8 cellular contexts compared by ENCODE assay signal in genomic region chr4:7084564-7084961, GRCh38. TPM values are rescaled to one million over a fixed set of nuclear protein-coding genes. Genes with fewer than 3 reads are reported as not detected.
DNase-seq lines count a peak whose midpoint lies in the region; ATAC-seq, FAIRE-seq and TF ChIP-seq lines count a peak whose summit lies in the region.
"Not testable (repeated sequence)": the region's sequence is repeated elsewhere in the genome, so short reads cannot be mapped to it uniquely, and the experiment has no call there.

No MANE protein-coding gene starts in this region.

- not testable (repeated sequence) for H3K4me1 ChIP-seq in A549; MM.1S (ENCODE audit: low read length); H1 (replicated peaks in 1 of 4; ENCODE audit: control insufficient read depth in 3 of 4, insufficient read depth in 4 of 4, low read length in 3 of 4); muscle layer of duodenum (ENCODE audit: control insufficient read depth in 1 of 2, insufficient read depth in 2 of 2, low read length in 2 of 2); suprapubic skin

- H3K23me2 ChIP-seq in H1 (ENCODE audit: low read depth, low read length) = not testable (repeated sequence)

- H2BK12ac ChIP-seq in H1 (ENCODE audit: low read depth, low read length) = not testable (repeated sequence)

- H3K27me3 ChIP-seq in MM.1S (replicated peaks; ENCODE audit: insufficient read depth, low read length) = peaks cover 19% of the 10 kb centered on the region
- peaks cover 9 to 39% (median 26%) of the 10 kb centered on the region in 4 experiments for H3K27me3 ChIP-seq in H1 (replicated peaks in 1 of 4; ENCODE audit: control insufficient read depth in 3 of 4, extremely low read depth in 1 of 4, insufficient read depth in 3 of 4, low read length in 3 of 4)
- not testable (repeated sequence) for H3K27me3 ChIP-seq in muscle layer of duodenum (ENCODE audit: low read depth, low read length)
- H3K27me3 ChIP-seq in suprapubic skin = peaks cover 15% of the 10 kb centered on the region

- not testable (repeated sequence) for H4K5ac ChIP-seq in H1 (ENCODE audit: insufficient read length, low read depth, low read length)

- not testable (repeated sequence) for H2AK5ac ChIP-seq in H1 (ENCODE audit: low read depth, low read length)

- H2BK5ac ChIP-seq in H1 (ENCODE audit: low read depth, low read length) = not testable (repeated sequence)

- H3K4me3 Mint-ChIP-seq in T-helper 1 cell treated with Interleukin-12 subunit alpha and Interleukin-12 subunit beta and Interleukin-4 antibody, amounts not matched to agents 30 μg/mL and 1 μg/mL, for 36 hours = peak overlapping the region; percentile 8
- peak overlapping the region; percentile 45 for H3K4me3 Mint-ChIP-seq in activated naive CD4-positive, alpha-beta T cell treated with anti-CD3 and anti-CD28 coated beads, Interleukin-2, amount 10 ng/mL, durations not matched to agents 7 days and 5 days

- peak overlapping the region; percentile 59 to 67 for H3K27ac ChIP-seq in A549
- H3K27ac ChIP-seq in MM.1S (ENCODE audit: low read length); H1 (ENCODE audit: low read depth, low read length); muscle layer of duodenum (ENCODE audit: low read length); suprapubic skin: not testable (repeated sequence)

- not testable (repeated sequence) for H4K91ac ChIP-seq in H1 (replicated peaks; ENCODE audit: insufficient read length, low read length)

- not testable (repeated sequence) for H3K36me3 ChIP-seq in MM.1S (replicated peaks; ENCODE audit: insufficient read depth, low read length); H1 (ENCODE audit: control insufficient read depth in 2 of 4, insufficient read depth in 4 of 4, low read length in 3 of 4); muscle layer of duodenum (ENCODE audit: control insufficient read depth in 1 of 2, insufficient read depth in 2 of 2, low read length in 2 of 2); suprapubic skin

- 21% methylated on average over 9 of the region's 9 CpGs for WGBS in A549 (ENCODE audit: missing lambda C conversion rate)
- 67% methylated on average over 9 of the region's 9 CpGs; no CpG with 5 or more reads in 1 of the 2 experiments for WGBS in H1 (ENCODE audit: extremely low coverage in 1 of 2, insufficient coverage in 1 of 2, insufficient read length in 1 of 2, insufficient replicate concordance in 2 of 2, low coverage in 1 of 2, low lambda C conversion rate in 2 of 2, missing lambda C conversion rate in 1 of 2), 2 experiments
- 51% methylated on average over 9 of the region's 9 CpGs for WGBS in suprapubic skin

- intact Hi-C loops in left ventricle myocardium superior (cut with micrococcal nuclease) = not testable (repeated sequence)

- not testable (repeated sequence) for TF ChIP-seq CTCF in A549 (IDR thresholded peaks at IDR 0.05); MM.1S (IDR thresholded peaks at IDR 0.05; ENCODE audit: low read length); H1 (IDR thresholded peaks at IDR 0.05; ENCODE audit: control extremely low read depth in 1 of 3, insufficient read depth in 1 of 3, low read depth in 1 of 3, low read length in 3 of 3); suprapubic skin (IDR thresholded peaks at IDR 0.05)

- peaks cover 70% of the 10 kb centered on the region for H3K27me3 Mint-ChIP-seq in T-helper 1 cell treated with Interleukin-12 subunit alpha and Interleukin-12 subunit beta and Interleukin-4 antibody, amounts not matched to agents 30 μg/mL and 1 μg/mL, for 36 hours (ENCODE audit: low read depth)
- H3K27me3 Mint-ChIP-seq in activated naive CD4-positive, alpha-beta T cell treated with anti-CD3 and anti-CD28 coated beads, Interleukin-2, amount 10 ng/mL, durations not matched to agents 7 days and 5 days = peaks cover 67% of the 10 kb centered on the region

- H3K14ac ChIP-seq in H1 (ENCODE audit: insufficient read length) = not testable (repeated sequence)

- H3K9me3 ChIP-seq in A549; MM.1S (replicated peaks; ENCODE audit: insufficient read depth, low read length); H1 (ENCODE audit: insufficient read depth in 2 of 2, low read depth in 1 of 2, low read length in 1 of 2); muscle layer of duodenum (ENCODE audit: control insufficient read depth in 1 of 2, low read length in 2 of 2); suprapubic skin: not testable (repeated sequence)

- H3K56ac ChIP-seq in H1 (replicated peaks; ENCODE audit: insufficient read length, low read depth, low read length) = not testable (repeated sequence)

- not testable (repeated sequence) for TF ChIP-seq POLR2A in A549 (IDR thresholded peaks at IDR 0.05; ENCODE audit: low read length); H1 (IDR thresholded peaks at IDR 0.05; ENCODE audit: control extremely low read depth in 1 of 2, low read depth in 2 of 2, low read length in 2 of 2); suprapubic skin (IDR thresholded peaks at IDR 0.05)

- not testable (repeated sequence) for H3K9me3 Mint-ChIP-seq in T-helper 1 cell treated with Interleukin-12 subunit alpha and Interleukin-12 subunit beta and Interleukin-4 antibody, amounts not matched to agents 30 μg/mL and 1 μg/mL, for 36 hours; activated naive CD4-positive, alpha-beta T cell treated with anti-CD3 and anti-CD28 coated beads, Interleukin-2, amount 10 ng/mL, durations not matched to agents 7 days and 5 days

- not testable (repeated sequence) for TF ChIP-seq EP300 in A549 (IDR thresholded peaks at IDR 0.05); H1 (IDR thresholded peaks at IDR 0.05; ENCODE audit: borderline replicate concordance in 1 of 2, low read depth in 2 of 2, low read length in 2 of 2); suprapubic skin (IDR thresholded peaks at IDR 0.05)

- H2BK15ac ChIP-seq in H1 (ENCODE audit: low read length) = not testable (repeated sequence)

- H3K79me1 ChIP-seq in H1 (ENCODE audit: low read depth, low read length) = not testable (repeated sequence)

- not testable (repeated sequence) for TF ChIP-seq RAD21 in A549 (conservative IDR thresholded peaks at IDR 0.05 in 1 of 2, IDR thresholded peaks at IDR 0.05 in 1 of 2); H1 (IDR thresholded peaks at IDR 0.05 in 1 of 2, conservative IDR thresholded peaks at IDR 0.05 in 1 of 2; ENCODE audit: low read depth in 2 of 2, low read length in 2 of 2)

- CTCF ChIA-PET in A549 (lab: Yijun Ruan, JAX) = interaction anchor here (0.6 to 9.9 kb wide), 4 partner anchors 15 to 945 kb away, joined by 3 to 69 read pairs (median 29); partner anchors contain the start of gene GRPEL1
- CTCF ChIA-PET in activated naive CD4-positive, alpha-beta T cell treated with anti-CD3 and anti-CD28 coated beads, Interleukin-2, amount 10 ng/mL, durations not matched to agents 7 days and 5 days (lab: Charles Lee) = interaction anchor here (1.1 to 2.2 kb wide), 3 partner anchors 11 to 17 kb away, joined by 4 to 10 read pairs (median 6); no protein-coding TSS in a partner anchor
- CTCF ChIA-PET in H1 (lab: Charles Lee; ENCODE audit: partially characterized antibody) = interaction anchor here (0.9 to 10.4 kb wide), 6 partner anchors 12 to 363 kb away, joined by 3 to 90 read pairs (median 10); partner anchors contain the start of gene GRPEL1

- ATAC-seq in A549 (peak in 1 of 2 experiments; percentile 42; a peak in 1 of 6 replicates), left ventricle myocardium superior (peak; percentile 49)

- H3K79me2 ChIP-seq in MM.1S (ENCODE audit: low read length); H1 (ENCODE audit: control insufficient read depth in 1 of 2, insufficient read depth in 2 of 2, low read length in 2 of 2): not testable (repeated sequence)

- not testable (repeated sequence) for H2BK120ac ChIP-seq in H1 (replicated peaks; ENCODE audit: low read depth, low read length)

- H3K27ac Mint-ChIP-seq in T-helper 1 cell treated with Interleukin-12 subunit alpha and Interleukin-12 subunit beta and Interleukin-4 antibody, amounts not matched to agents 30 μg/mL and 1 μg/mL, for 36 hours; activated naive CD4-positive, alpha-beta T cell treated with anti-CD3 and anti-CD28 coated beads, Interleukin-2, amount 10 ng/mL, durations not matched to agents 7 days and 5 days: not testable (repeated sequence)

- H3K18ac ChIP-seq in H1 (ENCODE audit: extremely low read depth, low read length) = not testable (repeated sequence)

- DNase-seq in A549 (ENCODE audit: low read depth in 1 of 2, low spot score in 1 of 2); MM.1S; activated naive CD4-positive, alpha-beta T cell treated with anti-CD3 and anti-CD28 coated beads, Interleukin-2, amount 10 ng/mL, durations not matched to agents 7 days and 5 days; H1 (ENCODE audit: low read depth in 1 of 2, low spot score in 2 of 2); left ventricle myocardium superior; suprapubic skin (ENCODE audit: low spot score in 2 of 2): not testable (repeated sequence)

- H3K4me1 Mint-ChIP-seq in T-helper 1 cell treated with Interleukin-12 subunit alpha and Interleukin-12 subunit beta and Interleukin-4 antibody, amounts not matched to agents 30 μg/mL and 1 μg/mL, for 36 hours (ENCODE audit: low read depth); activated naive CD4-positive, alpha-beta T cell treated with anti-CD3 and anti-CD28 coated beads, Interleukin-2, amount 10 ng/mL, durations not matched to agents 7 days and 5 days: not testable (repeated sequence)

- H2BK20ac ChIP-seq in H1 (ENCODE audit: low read length) = not testable (repeated sequence)

- not testable (repeated sequence) for H3K23ac ChIP-seq in H1 (ENCODE audit: insufficient read length)

- H3K4me3 ChIP-seq in A549 (peak overlapping the region; percentile 38; the same call in 2 of the 3 replicates), MM.1S (ENCODE audit: low read length) (peak overlapping the region; percentile 24; the same call in 1 of the 2 replicates), muscle layer of duodenum (ENCODE audit: low read depth in 1 of 2, low read length in 2 of 2) (peak overlapping the region; percentile 0 to 37), suprapubic skin (peak overlapping the region; percentile 13)
- not testable (repeated sequence) for H3K4me3 ChIP-seq in H1 (ENCODE audit: extremely low read depth in 1 of 4, insufficient read depth in 2 of 4, low read depth in 3 of 4, low read length in 4 of 4)

- not testable (repeated sequence) for H3F3A ChIP-seq in MM.1S (ENCODE audit: insufficient read depth, low read length)

- H3K4me2 ChIP-seq in A549 (peak overlapping the region; percentile 90), MM.1S (ENCODE audit: low read depth, low read length) (peak overlapping the region; percentile 61)
- not testable (repeated sequence) for H3K4me2 ChIP-seq in H1 (ENCODE audit: insufficient read depth in 1 of 2, low read depth in 2 of 2, low read length in 2 of 2)

- not testable (repeated sequence) for H3K4ac ChIP-seq in H1 (replicated peaks; ENCODE audit: insufficient read length, low read depth, low read length)

- not testable (repeated sequence) for H3K9me2 ChIP-seq in MM.1S (replicated peaks; ENCODE audit: insufficient read depth, low read length)

- not testable (repeated sequence) for H4K8ac ChIP-seq in H1 (ENCODE audit: extremely low read depth, insufficient read depth, low read length)

- H3K36me3 Mint-ChIP-seq in T-helper 1 cell treated with Interleukin-12 subunit alpha and Interleukin-12 subunit beta and Interleukin-4 antibody, amounts not matched to agents 30 μg/mL and 1 μg/mL, for 36 hours (ENCODE audit: low read depth); activated naive CD4-positive, alpha-beta T cell treated with anti-CD3 and anti-CD28 coated beads, Interleukin-2, amount 10 ng/mL, durations not matched to agents 7 days and 5 days: not testable (repeated sequence)

- not testable (repeated sequence) for H4K20me1 ChIP-seq in MM.1S (ENCODE audit: insufficient read depth, low read length); H1 (replicated peaks in 1 of 2; ENCODE audit: control insufficient read depth in 1 of 2, insufficient read depth in 2 of 2, low read length in 2 of 2)

- POLR2A ChIA-PET in A549 (lab: Yijun Ruan, JAX); H1 (lab: Charles Lee; ENCODE audit: partially characterized antibody): not testable (repeated sequence)

- H3K9ac ChIP-seq in MM.1S (ENCODE audit: low read length); H1 (replicated peaks in 1 of 4; ENCODE audit: extremely low read depth in 1 of 4, low read depth in 3 of 4, low read length in 3 of 4): not testable (repeated sequence)

- peak overlapping the region; percentile 54; the same call in 1 of the 2 replicates for H2AFZ ChIP-seq in MM.1S (ENCODE audit: low read length)
- H2AFZ ChIP-seq in H1 (ENCODE audit: low read length) = not testable (repeated sequence)

- not testable (repeated sequence) for FAIRE-seq in A549 (lab: Jason Lieb, UNC); H1 (lab: Jason Lieb, UNC)

RNA-seq across cellular contexts. Expression of gene GRPEL1, which starts 16.7 kb away (rescaled TPM):
- polyA plus RNA-seq in A549 (2011; rRNA removed) = 50.9 and 72.0 TPM in 2 replicates
- 32.5 and 40.2 TPM in 2 replicates for polyA plus RNA-seq in A549 (2012; cell fraction: cytosol; rRNA removed)
- 14.1 and 17.2 TPM in 2 replicates for polyA plus RNA-seq in A549 (2012; cell fraction: nucleus; rRNA removed)
- 45.5 to 57.6 TPM (median 46.2 TPM) in 3 replicates for polyA plus RNA-seq in A549 (2017; fragmentation: RNase III; extraction: RNeasy Plus Mini Kit Qiagen cat#74134 plus additional on column Dnase treatment)
- polyA minus RNA-seq in A549 (2011; rRNA and poly(A)+ RNA removed) = 21.4 and 24.1 TPM in 2 replicates
- 39.9 and 43.0 TPM in 2 replicates for total RNA-seq in H1 (2021; fragmentation: NEBNext Ultra II Directional; extraction: Animal tissue kit (Norgen Biotek cat#: 25700))
- polyA plus RNA-seq in H1 (2011; rRNA removed) = 10.5 and 13.5 TPM in 2 replicates
- polyA plus RNA-seq in H1 (2011; cell fraction: cytosol; rRNA removed) = 20.7 TPM
- 6.1 TPM for polyA plus RNA-seq in H1 (2011; cell fraction: nucleus; rRNA removed)
- 34.0 to 43.0 TPM (median 35.5 TPM) in 4 replicates for polyA plus RNA-seq in H1 (2012, experiment 1 of 2)
- 12.5 TPM for polyA plus RNA-seq in H1 (2012, experiment 2 of 2)
- polyA plus RNA-seq in H1 (2013, experiment 1 of 2) = 18.9 TPM
- 19.9 TPM for polyA plus RNA-seq in H1 (2013, experiment 2 of 2)
- polyA minus RNA-seq in H1 (2011; rRNA and poly(A)+ RNA removed) = 12.4 TPM in 2 replicates
- polyA minus RNA-seq in H1 (2011; cell fraction: cytosol; rRNA and poly(A)+ RNA removed) = 7.8 TPM
- 11.3 TPM for polyA minus RNA-seq in H1 (2011; cell fraction: nucleus; rRNA and poly(A)+ RNA removed)
- total RNA-seq in left ventricle myocardium superior = 62.7 TPM
- 10 to 100 TPM; 18.2 to 32.4 (median 25.3) TPM for total RNA-seq in suprapubic skin

RNA-seq across cellular contexts. Expression of gene TADA2B, which starts 41.4 kb away (rescaled TPM):
- polyA plus RNA-seq in A549 (2011; rRNA removed) = 6.0 and 6.7 TPM in 2 replicates
- polyA plus RNA-seq in A549 (2012; cell fraction: cytosol; rRNA removed) = 6.1 and 7.6 TPM in 2 replicates
- 8.1 and 10.8 TPM in 2 replicates for polyA plus RNA-seq in A549 (2012; cell fraction: nucleus; rRNA removed)
- polyA plus RNA-seq in A549 (2017; fragmentation: RNase III; extraction: RNeasy Plus Mini Kit Qiagen cat#74134 plus additional on column Dnase treatment) = 10.1 to 11.3 TPM (median 10.8 TPM) in 3 replicates
- polyA minus RNA-seq in A549 (2011; rRNA and poly(A)+ RNA removed) = 5.1 and 6.1 TPM in 2 replicates
- 12.1 and 12.3 TPM in 2 replicates for total RNA-seq in H1 (2021; fragmentation: NEBNext Ultra II Directional; extraction: Animal tissue kit (Norgen Biotek cat#: 25700))
- 5.7 and 6.5 TPM in 2 replicates for polyA plus RNA-seq in H1 (2011; rRNA removed)
- polyA plus RNA-seq in H1 (2011; cell fraction: cytosol; rRNA removed) = 5.1 TPM
- polyA plus RNA-seq in H1 (2011; cell fraction: nucleus; rRNA removed) = 8.2 TPM
- polyA plus RNA-seq in H1 (2012, experiment 1 of 2) = 7.6 to 10.1 TPM (median 8.7 TPM) in 4 replicates
- 5.6 TPM for polyA plus RNA-seq in H1 (2012, experiment 2 of 2)
- polyA plus RNA-seq in H1 (2013, experiment 1 of 2) = 6.1 TPM
- polyA plus RNA-seq in H1 (2013, experiment 2 of 2) = 6.0 TPM
- polyA minus RNA-seq in H1 (2011; rRNA and poly(A)+ RNA removed) = 3.7 and 5.2 TPM in 2 replicates
- 4.4 TPM for polyA minus RNA-seq in H1 (2011; cell fraction: cytosol; rRNA and poly(A)+ RNA removed)
- 5.3 TPM for polyA minus RNA-seq in H1 (2011; cell fraction: nucleus; rRNA and poly(A)+ RNA removed)
- total RNA-seq in left ventricle myocardium superior = 34.6 TPM
- total RNA-seq in suprapubic skin = 10 to 100 TPM; 17.5 to 26.6 (median 23.9) TPM
